ENCODE assay signal across 19 cellular contexts in the genomic region with DNA sequence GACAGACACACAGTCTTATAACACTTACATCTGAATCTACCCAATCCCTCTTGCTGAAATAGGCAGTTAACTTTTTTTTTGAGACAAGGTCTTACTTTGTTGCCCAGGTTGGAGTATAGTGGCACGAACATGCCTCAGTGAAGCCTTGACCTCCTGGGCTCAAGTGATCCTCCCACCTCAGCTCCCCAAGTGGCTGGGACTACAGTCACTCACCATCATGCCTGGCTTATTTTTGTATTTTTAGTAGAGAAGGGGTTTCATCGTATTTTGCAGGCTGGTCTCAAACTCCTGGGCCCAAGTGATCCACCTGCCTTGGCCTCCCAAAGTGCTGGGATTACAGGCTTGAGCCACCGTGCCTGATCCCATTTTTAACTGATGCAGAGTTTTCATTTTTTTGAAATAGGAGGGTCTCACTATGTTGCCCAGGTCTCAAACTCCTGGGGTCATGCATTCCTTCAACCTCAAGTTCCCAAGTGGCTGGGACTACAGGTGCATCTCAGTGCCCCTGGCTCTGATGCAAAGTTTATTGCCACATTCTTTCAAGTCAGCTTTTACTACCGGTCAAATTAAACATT. TPM values are rescaled to one million over a fixed set of nuclear protein-coding genes. Genes with fewer than 3 reads are reported as not detected.
DNase-seq lines count a peak whose midpoint lies in the region; ATAC-seq and TF ChIP-seq lines count a peak whose summit lies in the region.
"Had no signal": no experiment of that assay in that cellular context is flagged by ENCODE, and none has a peak within 500 bp of the region (broad histone marks: within the 10 kb centered on the region; RNA-seq: fewer than 3 reads in every experiment).

No MANE protein-coding gene starts in this region.

- H3K27me3 ChIP-seq in CD4-positive, alpha-beta memory T cell (ENCODE audit: insufficient read depth, low read length) = no peaks in the 10 kb centered on the region
- H3K27me3 ChIP-seq: gastrocnemius medialis had no signal

- peaks cover 18 to 26% of the 10 kb centered on the region in 2 donors for H3K36me3 Mint-ChIP-seq in CD4-positive, alpha-beta memory T cell
- peaks cover 5% of the 10 kb centered on the region for H3K36me3 Mint-ChIP-seq in IgD-negative memory B cell
- H3K36me3 Mint-ChIP-seq in activated CD8-positive, alpha-beta T cell treated with anti-CD3 and anti-CD28 coated beads, Interleukin-2, amount 10 ng/mL, durations not matched to agents 7 days and 5 days (ENCODE audit: low read depth) = peaks cover 50% of the 10 kb centered on the region

- H3K4me1 ChIP-seq in CD4-positive, alpha-beta memory T cell (ENCODE audit: insufficient read depth, low read length) = peaks cover 92% of the 10 kb centered on the region
- H3K4me1 ChIP-seq in mucosa of descending colon (ENCODE audit: low read depth) = peaks cover 50% of the 10 kb centered on the region

- H3K9me3 ChIP-seq in CD4-positive, alpha-beta memory T cell (ENCODE audit: control insufficient read depth in 1 of 2, low read length in 2 of 2) = no peaks in the 10 kb centered on the region
- no peaks in the 10 kb centered on the region for H3K9me3 ChIP-seq in mucosa of descending colon
- H3K9me3 ChIP-seq: gastrocnemius medialis, left ventricle myocardium inferior had no signal

- peaks cover 50 to 78% (median 65%) of the 10 kb centered on the region in 4 donors for H3K4me1 Mint-ChIP-seq in CD4-positive, alpha-beta memory T cell
- H3K4me1 Mint-ChIP-seq in IgD-negative memory B cell = peaks cover 62 to 64% (median 62%) of the 10 kb centered on the region in 3 donors
- peaks cover 72% of the 10 kb centered on the region for H3K4me1 Mint-ChIP-seq in activated CD8-positive, alpha-beta T cell treated with anti-CD3 and anti-CD28 coated beads, Interleukin-2, amount 10 ng/mL, durations not matched to agents 7 days and 5 days (ENCODE audit: low read depth)

- intact Hi-C loops in CD4-positive, alpha-beta memory T cell (cut with micrococcal nuclease) = no loop called here
- intact Hi-C loops in mucosa of descending colon (cut with DNase I, micrococcal nuclease) = no loop called here

- no peaks in the 10 kb centered on the region for H3K9me3 Mint-ChIP-seq in CD4-positive, alpha-beta memory T cell
- H3K9me3 Mint-ChIP-seq in IgD-negative memory B cell = peaks cover 0 to 2% (median 0%) of the 10 kb centered on the region in 3 donors
- no peaks in the 10 kb centered on the region for H3K9me3 Mint-ChIP-seq in activated CD8-positive, alpha-beta T cell treated with anti-CD3 and anti-CD28 coated beads, Interleukin-2, amount 10 ng/mL, durations not matched to agents 7 days and 5 days (ENCODE audit: insufficient read depth)

- H3K36me3 ChIP-seq in CD4-positive, alpha-beta memory T cell (ENCODE audit: insufficient read depth, low read length) = no peaks in the 10 kb centered on the region
- H3K36me3 ChIP-seq in mucosa of descending colon (ENCODE audit: low read depth) = no peaks in the 10 kb centered on the region
- H3K36me3 ChIP-seq: gastrocnemius medialis, left ventricle myocardium inferior, WERI-Rb-1 had no signal

- POLR2A ChIA-PET in CD4-positive, alpha-beta memory T cell (lab: Charles Lee; ENCODE audit: partially characterized antibody) = interaction anchor here (0.8 to 11.2 kb wide), 8 partner anchors 7 to 346 kb away, joined by 3 to 226 read pairs (median 6); partner anchors contain the start of gene ELF1
- POLR2A ChIA-PET in activated CD8-positive, alpha-beta T cell treated with anti-CD3 and anti-CD28 coated beads, Interleukin-2, amount 10 ng/mL, durations not matched to agents 7 days and 5 days (lab: Charles Lee) = interaction anchor here (0.7 to 1.5 kb wide), 4 partner anchors 25 to 215 kb away, joined by 3 to 5 read pairs (median 4); no protein-coding TSS in a partner anchor

- H3K4me3 Mint-ChIP-seq in CD4-positive, alpha-beta memory T cell = peak overlapping the region in 7 of 8 donors; percentile 36 to 67 (median 63)
- H3K4me3 Mint-ChIP-seq in IgD-negative memory B cell = peak overlapping the region in 3 of 4 donors; percentile 9 to 63 (median 34)
- peak overlapping the region; percentile 15 for H3K4me3 Mint-ChIP-seq in activated CD8-positive, alpha-beta T cell treated with anti-CD3 and anti-CD28 coated beads, Interleukin-2, amount 10 ng/mL, durations not matched to agents 7 days and 5 days

- H3K27ac Mint-ChIP-seq in CD4-positive, alpha-beta memory T cell = peak overlapping the region in 6 of 7 donors; percentile 48 to 84 (median 72)
- peak overlapping the region in 2 of 3 donors; percentile 6 to 26 for H3K27ac Mint-ChIP-seq in IgD-negative memory B cell
- H3K27ac Mint-ChIP-seq in activated CD8-positive, alpha-beta T cell treated with anti-CD3 and anti-CD28 coated beads, Interleukin-2, amount 10 ng/mL, durations not matched to agents 7 days and 5 days = no peak overlapping the region

- no peak overlapping the region for H3K4me3 ChIP-seq in CD4-positive, alpha-beta memory T cell (ENCODE audit: low read length in 2 of 2)
- H3K4me3 ChIP-seq in mucosa of descending colon = no peak overlapping the region
- H3K4me3 ChIP-seq: gastrocnemius medialis, left ventricle myocardium inferior, skin epidermis had no signal

- no peak for DNase-seq in CD4-positive, alpha-beta memory T cell
- no peak for DNase-seq in activated CD8-positive, alpha-beta T cell treated with anti-CD3 and anti-CD28 coated beads, Interleukin-2, amount 10 ng/mL, durations not matched to agents 7 days and 5 days
- DNase-seq in mucosa of descending colon (no peak), NCI-H2171 (lab: John Stamatoyannopoulos, UW) (no peak), RPMI8226 (no peak)
- DNase-seq: C1 segment of cervical spinal cord; cortex of kidney; DMS79; erythroblast; gastrocnemius medialis; left ventricle myocardium inferior; NCI-H345; NK-92 treated with Interleukin-12 subunit alpha and Interleukin-12 subunit beta, amount 100 ng/mL, for 24 hours; stimulated activated CD4-positive, alpha-beta T cell treated with anti-CD3 and anti-CD28 coated beads, Interleukin-4, amount 100 ng/mL, for 4 hours; stimulated activated CD8-positive, alpha-beta memory T cell treated with anti-CD3 and anti-CD28 coated beads, Interleukin-4, amount 100 ng/mL, for 48 hours; WERI-Rb-1 had no signal

- CTCF ChIA-PET in CD4-positive, alpha-beta memory T cell (lab: Charles Lee; ENCODE audit: partially characterized antibody) = interaction anchor here (0.6 to 4.0 kb wide), 11 partner anchors 8 to 587 kb away, joined by 3 to 25 read pairs (median 4); partner anchors contain the start of gene ELF1
- CTCF ChIA-PET in activated CD8-positive, alpha-beta T cell treated with anti-CD3 and anti-CD28 coated beads, Interleukin-2, amount 10 ng/mL, durations not matched to agents 7 days and 5 days (lab: Charles Lee) = interaction anchor here (0.7 to 3.0 kb wide), 6 partner anchors 8 to 72 kb away, joined by 3 to 31 read pairs (median 4); partner anchors contain the start of gene ELF1

- no peak for TF ChIP-seq CTCF in mucosa of descending colon (IDR thresholded peaks at IDR 0.05)

- no peak for ATAC-seq in activated CD8-positive, alpha-beta T cell treated with anti-CD3 and anti-CD28 coated beads, Interleukin-2, amount 10 ng/mL, durations not matched to agents 7 days and 5 days
- ATAC-seq in mucosa of descending colon (peak; percentile 34), GM21526 (IDR thresholded peaks at IDR 0.05; ENCODE audit: low FRiP score, unreplicated experiment) (no peak)
- ATAC-seq: gastrocnemius medialis had no signal

- H3K27ac ChIP-seq in CD4-positive, alpha-beta memory T cell (ENCODE audit: low read depth, low read length) = no peak overlapping the region
- H3K27ac ChIP-seq: gastrocnemius medialis, left ventricle myocardium inferior, skin epidermis, WERI-Rb-1 had no signal

- no peaks in the 10 kb centered on the region for H3K27me3 Mint-ChIP-seq in CD4-positive, alpha-beta memory T cell
- no peaks in the 10 kb centered on the region for H3K27me3 Mint-ChIP-seq in IgD-negative memory B cell
- no peaks in the 10 kb centered on the region for H3K27me3 Mint-ChIP-seq in activated CD8-positive, alpha-beta T cell treated with anti-CD3 and anti-CD28 coated beads, Interleukin-2, amount 10 ng/mL, durations not matched to agents 7 days and 5 days (ENCODE audit: low read depth)

RNA-seq across cellular contexts. Expression of gene ELF1, which starts 7.6 kb away (rescaled TPM):
- 100 to 1,000 TPM; 188 to 192 TPM for total RNA-seq in CD4-positive, alpha-beta memory T cell
- polyA plus RNA-seq in CD4-positive, alpha-beta memory T cell = 100 to 1,000 TPM; 136 to 149 TPM
- polyA plus RNA-seq in IgD-negative memory B cell = 148 TPM
- total RNA-seq in activated CD8-positive, alpha-beta T cell treated with anti-CD3 and anti-CD28 coated beads, Interleukin-2, amount 10 ng/mL, durations not matched to agents 7 days and 5 days = 100 to 1,000 TPM; 106 to 107 TPM
- 100 to 1,000 TPM in 1 of 3 donors, 10 to 100 TPM in 2; 80.2 to 111 (median 96.8) TPM for total RNA-seq in mucosa of descending colon

RNA-seq across cellular contexts. Expression of gene WBP4, which starts 49.8 kb away (rescaled TPM):
- total RNA-seq in CD4-positive, alpha-beta memory T cell = 1 to 10 TPM; 8.4 to 9.1 TPM
- 1 to 10 TPM; 1.9 to 4.1 TPM for polyA plus RNA-seq in CD4-positive, alpha-beta memory T cell
- polyA plus RNA-seq in IgD-negative memory B cell = 3.7 TPM
- total RNA-seq in activated CD8-positive, alpha-beta T cell treated with anti-CD3 and anti-CD28 coated beads, Interleukin-2, amount 10 ng/mL, durations not matched to agents 7 days and 5 days = 10 to 100 TPM in 1 of 2 experiments, 1 to 10 TPM in 1; 9.7 to 10.4 TPM
- 10 to 100 TPM in 1 of 3 donors, 1 to 10 TPM in 2; 6.4 to 11.4 (median 6.4) TPM for total RNA-seq in mucosa of descending colon
